In the genomic region with DNA sequence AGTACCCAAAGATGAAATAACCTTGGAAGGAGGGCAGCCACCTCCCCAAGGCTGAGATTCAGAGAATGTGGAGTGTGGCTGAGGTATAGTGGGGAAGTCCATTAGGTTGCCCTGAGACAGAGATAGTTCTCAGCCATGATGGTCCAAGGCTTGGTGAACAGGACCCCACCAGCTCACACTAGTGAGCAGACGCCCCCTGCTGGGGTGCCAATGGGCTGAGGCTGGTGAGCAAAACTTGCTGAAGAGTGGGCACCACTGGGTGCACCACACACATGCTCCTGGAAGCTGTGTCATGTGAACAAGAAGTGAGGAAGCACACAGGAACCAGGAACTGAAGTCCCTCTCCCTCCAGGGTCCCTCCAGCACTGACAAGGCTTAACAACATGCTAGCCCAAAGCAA, we compare ENCODE assay signal across 8 cellular contexts. TPM values are rescaled to one million over a fixed set of nuclear protein-coding genes. Genes with fewer than 3 reads are reported as not detected.
DNase-seq lines count a peak whose midpoint lies in the region; ATAC-seq, FAIRE-seq and TF ChIP-seq lines count a peak whose summit lies in the region.

No MANE protein-coding gene starts in this region.

- FAIRE-seq in RCC 7860 (lab: Jason Lieb, UNC): no peak

- peak; percentile 45 for DNase-seq in CD1c-positive myeloid dendritic cell (ENCODE audit: extremely low spot score)
- peak; percentile 32 for DNase-seq in GM20000 (ENCODE audit: low spot score)
- DNase-seq in NCI-H460 (ENCODE audit: extremely low read depth, low read depth): peak; percentile 31
- peak; percentile 32 for DNase-seq in activated T-cell treated with anti-CD3 and anti-CD28 coated beads for 24 hours (ENCODE audit: low read depth)
- DNase-seq in glutamatergic neuron: peak; percentile 70
- DNase-seq in stimulated activated CD4-positive, alpha-beta T cell treated with anti-CD3 and anti-CD28 coated beads, Interleukin-4, amount 100 ng/mL, for 48 hours (ENCODE audit: low read depth in 2 of 2): peak; percentile 24 to 40
- no peak for DNase-seq in RCC 7860 (ENCODE audit: low spot score)

- H3K9me3 Mint-ChIP-seq in glutamatergic neuron (ENCODE audit: unreplicated experiment): no peaks in the 10 kb centered on the region

- H3K4me1 Mint-ChIP-seq in glutamatergic neuron (ENCODE audit: low read depth, unreplicated experiment): no peaks in the 10 kb centered on the region

- H3K36me3 Mint-ChIP-seq in glutamatergic neuron (ENCODE audit: unreplicated experiment): peaks cover 5% of the 10 kb centered on the region

- H3K27me3 Mint-ChIP-seq in glutamatergic neuron (ENCODE audit: unreplicated experiment): no peaks in the 10 kb centered on the region

- H3K27ac Mint-ChIP-seq in glutamatergic neuron (ENCODE audit: unreplicated experiment): no peak overlapping the region

- H3K4me3 Mint-ChIP-seq in glutamatergic neuron (ENCODE audit: unreplicated experiment): no peak overlapping the region

- peak; percentile 32 for TF ChIP-seq CTCF in GM20000 (IDR thresholded peaks at IDR 0.05; ENCODE audit: extremely low read depth, missing control alignments)
- peak; percentile 36 for TF ChIP-seq CTCF in glutamatergic neuron (IDR thresholded peaks at IDR 0.05; ENCODE audit: partially characterized antibody, unreplicated experiment)

- no peak for ATAC-seq in GM21447 (IDR thresholded peaks at IDR 0.05; ENCODE audit: unreplicated experiment)

RNA-seq across cellular contexts. Expression of gene FBXL13, which starts 8.9 kb away (rescaled TPM):
- total RNA-seq in NCI-H460 (2014; rRNA removed; shearing (Covaris generic)): 38.7 and 40.6 TPM in 2 replicates
- 1.1 and 7.4 TPM in 2 replicates for polyA plus RNA-seq in NCI-H460 (2014; cell fraction: nucleus; rRNA removed)
- total RNA-seq in glutamatergic neuron (ENCODE audit: unreplicated experiment): 1.1 TPM

RNA-seq across cellular contexts. Expression of gene ARMC10, which starts 9.3 kb away (rescaled TPM):
- 64.6 and 73.8 TPM in 2 replicates for total RNA-seq in NCI-H460 (2014; rRNA removed; shearing (Covaris generic))
- polyA plus RNA-seq in NCI-H460 (2014; cell fraction: nucleus; rRNA removed): 19.3 and 35.4 TPM in 2 replicates
- total RNA-seq in glutamatergic neuron (ENCODE audit: unreplicated experiment): 16.1 TPM

Comparison
In these comparisons a context has a peak if more than half of its experiments do, and no peak if none do; other contexts are left out.
1. RNA of gene FBXL13, which starts 8.9 kb away (total RNA-seq): 38.7 to 40.6 TPM in NCI-H460; 1.1 TPM in glutamatergic neuron (single experiment); every median in the first group is over 10 times any median in the second.